ENCODE assay signal across 11 cellular contexts in genomic region chr16:11138769-11139623, GRCh38.
A peak's percentile ranks its signal among the peaks of the same experiment; 100 is the strongest.
DNase-seq lines count a peak whose midpoint lies in the region; ATAC-seq and TF ChIP-seq lines count a peak whose summit lies in the region.
"Had no signal": no experiment of that assay in that cellular context is flagged by ENCODE, and none has a peak within 500 bp of the region (broad histone marks: within the 10 kb centered on the region; RNA-seq: fewer than 3 reads in every experiment).

No MANE protein-coding gene starts in this region.

- no peak for ATAC-seq in activated CD8-positive, alpha-beta T cell treated with anti-CD3 and anti-CD28 coated beads, Interleukin-2, amount 10 ng/mL, durations not matched to agents 7 days and 5 days

- H3K4me1 Mint-ChIP-seq in activated naive CD8-positive, alpha-beta T cell (ENCODE audit: low read depth): peaks cover 47% of the 10 kb centered on the region
- H3K4me1 Mint-ChIP-seq in activated naive CD8-positive, alpha-beta T cell treated with anti-CD3 and anti-CD28 coated beads for 36 hours: peaks cover 38% of the 10 kb centered on the region
- peaks cover 91% of the 10 kb centered on the region for H3K4me1 Mint-ChIP-seq in activated CD8-positive, alpha-beta T cell treated with anti-CD3 and anti-CD28 coated beads, Interleukin-2, amount 10 ng/mL, durations not matched to agents 7 days and 5 days (ENCODE audit: low read depth)

- DNase-seq in activated naive CD8-positive, alpha-beta T cell treated with anti-CD3 and anti-CD28 coated beads for 36 hours: no peak
- DNase-seq in activated CD8-positive, alpha-beta T cell treated with anti-CD3 and anti-CD28 coated beads, Interleukin-2, amount 10 ng/mL, durations not matched to agents 7 days and 5 days: no peak
- DNase-seq in left ventricle myocardium inferior (no peak), tibial artery (peak in 1 of 2 donors; percentile 62), WERI-Rb-1 (no peak), NAMALWA (ENCODE audit: low spot score) (no peak), NOMO-1 treated with dmso at 0.1 percent for 144 hours (lab: John Stamatoyannopoulos, UW; ENCODE audit: unreplicated experiment) (no peak)
- DNase-seq: activated CD4-positive, CD25-positive, alpha-beta regulatory T cell treated with anti-CD3 and anti-CD28 coated beads, Interleukin-2, amount 50 U/mL, for 72 hours had no signal

- peak overlapping the region; percentile 79 for H3K27ac Mint-ChIP-seq in activated naive CD8-positive, alpha-beta T cell
- no peak overlapping the region for H3K27ac Mint-ChIP-seq in activated naive CD8-positive, alpha-beta T cell treated with anti-CD3 and anti-CD28 coated beads for 36 hours
- H3K27ac Mint-ChIP-seq in activated CD8-positive, alpha-beta T cell treated with anti-CD3 and anti-CD28 coated beads, Interleukin-2, amount 10 ng/mL, durations not matched to agents 7 days and 5 days: peak overlapping the region; percentile 88
- H3K27ac Mint-ChIP-seq: brain had no signal

- no peak overlapping the region for H3K4me3 ChIP-seq in left ventricle myocardium inferior
- no peak overlapping the region for H3K4me3 ChIP-seq in tibial artery
- H3K4me3 ChIP-seq in WERI-Rb-1 (ENCODE audit: low read depth, low read length): no peak overlapping the region
- H3K4me3 ChIP-seq: MG63 had no signal

- intact Hi-C loops in left ventricle myocardium inferior (cut with micrococcal nuclease) (loop anchor here (2.0 kb wide), 1 partner anchor 32 kb away; no protein-coding TSS in a partner anchor), tibial artery (cut with DNase I; ENCODE audit: low total_unique reads) (loop anchor here (10.0 kb wide), 1 partner anchor 206 kb away; the partner anchor contains the start of gene RMI2)

- TF ChIP-seq CTCF in left ventricle myocardium inferior (IDR thresholded peaks at IDR 0.05; ENCODE audit: borderline replicate concordance) (no peak), tibial artery (IDR thresholded peaks at IDR 0.05) (no peak), WERI-Rb-1 (IDR thresholded peaks at IDR 0.05; ENCODE audit: low read depth, low read length) (no peak)

- H3K4me1 ChIP-seq in left ventricle myocardium inferior (peaks cover 84% of the 10 kb centered on the region), tibial artery (peaks cover 0 to 55% (median 36%) of the 10 kb centered on the region in 4 donors)

- POLR2A ChIA-PET in activated CD8-positive, alpha-beta T cell treated with anti-CD3 and anti-CD28 coated beads, Interleukin-2, amount 10 ng/mL, durations not matched to agents 7 days and 5 days (lab: Charles Lee): interaction anchor here (0.8 to 1.3 kb wide), 3 partner anchors 13 to 34 kb away, joined by 3 read pairs; no protein-coding TSS in a partner anchor

- H3K9me3 Mint-ChIP-seq in activated naive CD8-positive, alpha-beta T cell (ENCODE audit: low read depth): no peaks in the 10 kb centered on the region
- no peaks in the 10 kb centered on the region for H3K9me3 Mint-ChIP-seq in activated naive CD8-positive, alpha-beta T cell treated with anti-CD3 and anti-CD28 coated beads for 36 hours
- no peaks in the 10 kb centered on the region for H3K9me3 Mint-ChIP-seq in activated CD8-positive, alpha-beta T cell treated with anti-CD3 and anti-CD28 coated beads, Interleukin-2, amount 10 ng/mL, durations not matched to agents 7 days and 5 days (ENCODE audit: insufficient read depth)
- H3K9me3 Mint-ChIP-seq: brain had no signal

- no peaks in the 10 kb centered on the region for H3K36me3 ChIP-seq in left ventricle myocardium inferior
- H3K36me3 ChIP-seq in tibial artery: no peaks in the 10 kb centered on the region
- H3K36me3 ChIP-seq in WERI-Rb-1: no peaks in the 10 kb centered on the region

- no peaks in the 10 kb centered on the region for H3K27me3 Mint-ChIP-seq in activated naive CD8-positive, alpha-beta T cell
- no peaks in the 10 kb centered on the region for H3K27me3 Mint-ChIP-seq in activated naive CD8-positive, alpha-beta T cell treated with anti-CD3 and anti-CD28 coated beads for 36 hours
- H3K27me3 Mint-ChIP-seq in activated CD8-positive, alpha-beta T cell treated with anti-CD3 and anti-CD28 coated beads, Interleukin-2, amount 10 ng/mL, durations not matched to agents 7 days and 5 days (ENCODE audit: low read depth): no peaks in the 10 kb centered on the region
- H3K27me3 Mint-ChIP-seq: brain had no signal

- peaks cover 6% of the 10 kb centered on the region for H3K36me3 Mint-ChIP-seq in activated naive CD8-positive, alpha-beta T cell
- H3K36me3 Mint-ChIP-seq in activated naive CD8-positive, alpha-beta T cell treated with anti-CD3 and anti-CD28 coated beads for 36 hours: peaks cover 16% of the 10 kb centered on the region
- peaks cover 44% of the 10 kb centered on the region for H3K36me3 Mint-ChIP-seq in activated CD8-positive, alpha-beta T cell treated with anti-CD3 and anti-CD28 coated beads, Interleukin-2, amount 10 ng/mL, durations not matched to agents 7 days and 5 days (ENCODE audit: low read depth)

- no peaks in the 10 kb centered on the region for H3K9me3 ChIP-seq in left ventricle myocardium inferior (replicated peaks)
- H3K9me3 ChIP-seq in tibial artery: no peaks in the 10 kb centered on the region
- no peaks in the 10 kb centered on the region for H3K9me3 ChIP-seq in WERI-Rb-1 (ENCODE audit: severe bottlenecking)
- H3K9me3 ChIP-seq: MG63 had no signal

- H3K27ac ChIP-seq in left ventricle myocardium inferior (replicated peaks): peak overlapping the region; percentile 50
- peak overlapping the region; percentile 37 to 42 for H3K27ac ChIP-seq in tibial artery
- H3K27ac ChIP-seq in WERI-Rb-1: no peak overlapping the region

- H3K4me3 Mint-ChIP-seq in activated naive CD8-positive, alpha-beta T cell: peak overlapping the region; percentile 79
- H3K4me3 Mint-ChIP-seq in activated naive CD8-positive, alpha-beta T cell treated with anti-CD3 and anti-CD28 coated beads for 36 hours: no peak overlapping the region
- peak overlapping the region; percentile 57 for H3K4me3 Mint-ChIP-seq in activated CD8-positive, alpha-beta T cell treated with anti-CD3 and anti-CD28 coated beads, Interleukin-2, amount 10 ng/mL, durations not matched to agents 7 days and 5 days
- H3K4me3 Mint-ChIP-seq: brain had no signal

- CTCF ChIA-PET in activated CD8-positive, alpha-beta T cell treated with anti-CD3 and anti-CD28 coated beads, Interleukin-2, amount 10 ng/mL, durations not matched to agents 7 days and 5 days (lab: Charles Lee): interaction anchor here (1.1 to 1.8 kb wide), 5 partner anchors 10 to 168 kb away, joined by 3 to 10 read pairs (median 3); no protein-coding TSS in a partner anchor

- H3K27me3 ChIP-seq in left ventricle myocardium inferior (ENCODE audit: low read depth) (no peaks in the 10 kb centered on the region), tibial artery (no peaks in the 10 kb centered on the region), WERI-Rb-1 (ENCODE audit: insufficient read depth, low read depth, severe bottlenecking) (no peaks in the 10 kb centered on the region)
- H3K27me3 ChIP-seq: MG63 had no signal
